Comparison of ENCODE assay signal across 8 cellular contexts in genomic region chr17:7833011-7833794, GRCh38. TPM values are rescaled to one million over a fixed set of nuclear protein-coding genes. Genes with fewer than 3 reads are reported as not detected.
DNase-seq lines count a peak whose midpoint lies in the region; ATAC-seq and TF ChIP-seq lines count a peak whose summit lies in the region.

No MANE protein-coding gene starts in this region.

- H3K79me2 ChIP-seq in GM23338 (replicated peaks; ENCODE audit: insufficient read depth), result no peaks in the 10 kb centered on the region

- H3K4me1 Mint-ChIP-seq in GM23338, result peaks cover 16% of the 10 kb centered on the region

- peak overlapping the region; percentile 93 for H2AFZ ChIP-seq in GM23338

- no peak for TF ChIP-seq CTCF in GM23338 (conservative IDR thresholded peaks at IDR 0.05; ENCODE audit: low read depth in 2 of 2)
- no peak for TF ChIP-seq CTCF in WERI-Rb-1 (IDR thresholded peaks at IDR 0.05; ENCODE audit: low read depth, low read length)
- TF ChIP-seq CTCF in fibroblast of the aortic adventitia (IDR thresholded peaks at IDR 0.05; ENCODE audit: insufficient read depth, low read length), result no peak
- TF ChIP-seq CTCF in retinal pigment epithelial cell (conservative IDR thresholded peaks at IDR 0.05; ENCODE audit: low read depth, low read length), result no peak

- ATAC-seq in GM23338, result no peak

- peaks cover 46% of the 10 kb centered on the region for H3K27me3 Mint-ChIP-seq in GM23338 (ENCODE audit: insufficient read depth, low read depth, poor library complexity)

- no peaks in the 10 kb centered on the region for H3K36me3 Mint-ChIP-seq in GM23338 (ENCODE audit: low read depth)

- H3K27ac ChIP-seq in GM23338 (ENCODE audit: low read depth) (no peak overlapping the region), WERI-Rb-1 (peak overlapping the region; percentile 68; the same call in 1 of the 2 replicates)

- peak overlapping the region; percentile 77 for H3K4me3 Mint-ChIP-seq in GM23338

- H3K27ac Mint-ChIP-seq in GM23338, result no peak overlapping the region

- peak overlapping the region; percentile 100 for H3K4me2 ChIP-seq in GM23338

- H3K27me3 ChIP-seq in GM23338 (ENCODE audit: insufficient read depth), result peaks cover 67% of the 10 kb centered on the region
- no peaks in the 10 kb centered on the region for H3K27me3 ChIP-seq in WERI-Rb-1 (ENCODE audit: insufficient read depth, low read depth, severe bottlenecking)

- DNase-seq in GM23338 (ENCODE audit: low spot score) (no peak), WERI-Rb-1 (no peak), fibroblast of the aortic adventitia (ENCODE audit: low read depth) (no peak), retinal pigment epithelial cell (ENCODE audit: low read depth) (no peak), NCI-H1694 treated with DMSO at 0.1 percent for 48 hours (lab: John Stamatoyannopoulos, UW) (no peak), KG1 (lab: John Stamatoyannopoulos, UW) (no peak), hypothalamus (lab: John Stamatoyannopoulos, UW) (no peak), mucosa of gallbladder (ENCODE audit: low spot score) (no peak)

- H3K36me3 ChIP-seq in GM23338 (ENCODE audit: insufficient read depth) (no peaks in the 10 kb centered on the region), WERI-Rb-1 (no peaks in the 10 kb centered on the region)

- peaks cover 14% of the 10 kb centered on the region for H3K4me1 ChIP-seq in GM23338 (ENCODE audit: insufficient read depth)

- H3K9me3 ChIP-seq in WERI-Rb-1 (ENCODE audit: severe bottlenecking), result no peaks in the 10 kb centered on the region

- no peaks in the 10 kb centered on the region for H3K9me2 ChIP-seq in GM23338 (ENCODE audit: insufficient read depth)

- H3K4me3 ChIP-seq in GM23338 (peak overlapping the region; percentile 95), WERI-Rb-1 (ENCODE audit: low read depth, low read length) (peak overlapping the region; percentile 58), fibroblast of the aortic adventitia (ENCODE audit: low read depth, low read length) (peak overlapping the region; percentile 86), retinal pigment epithelial cell (ENCODE audit: low read length) (peak overlapping the region; percentile 64)

- 0 out of 2 replicates have a peak, but pooled peaks cover 14% of the 10 kb centered on the region for H3F3A ChIP-seq in GM23338 (replicated peaks; ENCODE audit: low read depth)

- no peaks in the 10 kb centered on the region; the same call in 2 of the 3 replicates for H3K9me3 Mint-ChIP-seq in GM23338

- no peaks in the 10 kb centered on the region for H4K20me1 ChIP-seq in GM23338 (replicated peaks; ENCODE audit: insufficient read depth)

TF ChIP-seq in GM23338, 12 proteins besides CTCF, POLR2A, EP300 and RAD21:
- TF ChIP-seq JUNB (IDR thresholded peaks at IDR 0.05; ENCODE audit: unreplicated experiment) (no peak), ZNF331 (CRISPR knock-in tag; IDR thresholded peaks at IDR 0.05; ENCODE audit: low read depth) (no peak), STAT1 (IDR thresholded peaks at IDR 0.05; ENCODE audit: unreplicated experiment) (no peak), REST (IDR thresholded peaks at IDR 0.05; ENCODE audit: unreplicated experiment) (no peak), ETS1 (IDR thresholded peaks at IDR 0.05) (no peak), NANOG (IDR thresholded peaks at IDR 0.05; ENCODE audit: borderline replicate concordance) (no peak), EZH2 (IDR thresholded peaks at IDR 0.05; ENCODE audit: low read depth, unreplicated experiment) (no peak)

RNA-seq across cellular contexts. Expression of gene KDM6B, which starts 0.8 kb away (rescaled TPM):
- 1.4 and 1.8 TPM in 2 replicates for total RNA-seq in GM23338 (2014; rRNA removed; shearing (Covaris generic))
- 1.1 and 1.4 TPM in 2 replicates for polyA plus RNA-seq in GM23338 (2016; fragmentation: Nextera tagmentation; extraction: Ambion mirVana)
- 5.7 and 32.1 TPM in 2 replicates for total RNA-seq in fibroblast of the aortic adventitia (ENCODE audit: low replicate concordance)
- total RNA-seq in mucosa of gallbladder, result 52.5 TPM

RNA-seq across cellular contexts. Expression of gene TMEM88, which starts 21.7 kb away (rescaled TPM):
- total RNA-seq in GM23338 (2014; rRNA removed; shearing (Covaris generic)), result 0.97 TPM in 1 of 2 replicates, not detected in the other
- 0.43 and 0.58 TPM in 2 replicates for polyA plus RNA-seq in GM23338 (2016; fragmentation: Nextera tagmentation; extraction: Ambion mirVana)
- total RNA-seq in fibroblast of the aortic adventitia (ENCODE audit: low replicate concordance) (0.18 TPM in 1 of 2 replicates, not detected in the other), mucosa of gallbladder (5.8 TPM)

RNA-seq across cellular contexts. Expression of gene NAA38, which starts 24.2 kb away (rescaled TPM):
- total RNA-seq in GM23338 (2014; rRNA removed; shearing (Covaris generic)), result 17.1 and 24.0 TPM in 2 replicates
- 74.8 and 78.5 TPM in 2 replicates for polyA plus RNA-seq in GM23338 (2016; fragmentation: Nextera tagmentation; extraction: Ambion mirVana)
- total RNA-seq in fibroblast of the aortic adventitia (ENCODE audit: low replicate concordance) (39.1 and 41.1 TPM in 2 replicates), mucosa of gallbladder (79.0 TPM)

RNA-seq across cellular contexts. Expression of gene CYB5D1, which starts 24.6 kb away (rescaled TPM):
- total RNA-seq in GM23338 (2014; rRNA removed; shearing (Covaris generic)), result 5.6 and 8.4 TPM in 2 replicates
- 2.7 and 3.5 TPM in 2 replicates for polyA plus RNA-seq in GM23338 (2016; fragmentation: Nextera tagmentation; extraction: Ambion mirVana)
- total RNA-seq in fibroblast of the aortic adventitia (ENCODE audit: low replicate concordance) (6.8 and 11.2 TPM in 2 replicates), mucosa of gallbladder (21.9 TPM)

RNA-seq across cellular contexts. Expression of gene CHD3, which starts 55.4 kb away (rescaled TPM):
- 9.7 and 12.3 TPM in 2 replicates for total RNA-seq in GM23338 (2014; rRNA removed; shearing (Covaris generic))
- polyA plus RNA-seq in GM23338 (2016; fragmentation: Nextera tagmentation; extraction: Ambion mirVana), result 2.9 and 3.0 TPM in 2 replicates
- total RNA-seq in fibroblast of the aortic adventitia (ENCODE audit: low replicate concordance) (81.5 and 143 TPM in 2 replicates), mucosa of gallbladder (127 TPM)
